In the genomic region with DNA sequence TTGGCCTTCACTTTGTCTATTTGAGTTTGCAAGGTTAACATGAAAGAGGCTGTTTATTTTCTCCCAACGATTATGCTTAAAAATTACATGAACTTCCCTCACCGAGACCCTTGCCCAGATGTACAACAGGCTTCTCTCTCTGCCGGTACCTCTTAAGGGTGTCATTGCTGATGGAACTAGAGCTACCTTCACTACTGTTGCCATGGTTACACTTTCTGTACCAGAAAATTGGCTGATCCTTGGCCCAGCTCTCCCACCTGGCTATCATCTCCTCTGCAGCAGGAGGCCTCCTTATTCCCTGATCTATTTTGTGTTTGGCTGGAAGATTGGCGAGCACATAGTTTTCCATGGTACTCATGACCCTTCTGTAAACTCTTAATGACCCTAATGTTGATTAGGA, we compare ENCODE assay signal across 28 cellular contexts. TPM values are rescaled to one million over a fixed set of nuclear protein-coding genes. Genes with fewer than 3 reads are reported as not detected.
DNase-seq lines count a peak whose midpoint lies in the region; ATAC-seq, FAIRE-seq and TF ChIP-seq lines count a peak whose summit lies in the region.
"Had no signal": no experiment of that assay in that cellular context is flagged by ENCODE, and none has a peak within 500 bp of the region (broad histone marks: within the 10 kb centered on the region; RNA-seq: fewer than 3 reads in every experiment).

No MANE protein-coding gene starts in this region.

- H3K27ac ChIP-seq in mammary epithelial cell (ENCODE audit: insufficient read depth, low read depth, low read length), result no peak overlapping the region
- H3K27ac ChIP-seq in K562 (ENCODE audit: extremely low read depth, low read depth, low read length), result no peak overlapping the region
- peak overlapping the region; percentile 14 for H3K27ac ChIP-seq in substantia nigra (ENCODE audit: low read depth, low read length, poor library complexity, severe bottlenecking)
- H3K27ac ChIP-seq: BLaER1, colonic mucosa, Peyer's patch, suprapubic skin, upper lobe of left lung had no signal

- H3K36me3 Mint-ChIP-seq in MCF 10A (ENCODE audit: insufficient read depth, unreplicated experiment), result no peaks in the 10 kb centered on the region
- H3K36me3 Mint-ChIP-seq in natural killer cell treated with Interleukin-12 subunit alpha and Interleukin-12 subunit beta and Interleukin-15 and Interleukin-18, amount 100 ng/mL, for 72 hours, result no peaks in the 10 kb centered on the region
- H3K36me3 Mint-ChIP-seq: stimulated activated naive B cell treated with anti-CD40 and anti-IgM and Interleukin-4, amounts not matched to agents 10 μg/mL and 1 μg/mL and 100 μg/mL, for 72 hours had no signal

- no peaks in the 10 kb centered on the region for H3K27me3 ChIP-seq in mammary epithelial cell (ENCODE audit: insufficient read depth, low read length)
- no peaks in the 10 kb centered on the region for H3K27me3 ChIP-seq in K562 (ENCODE audit: control insufficient read depth in 2 of 2, insufficient read depth in 2 of 2, low read length in 2 of 2)
- H3K27me3 ChIP-seq: BLaER1, colonic mucosa, Peyer's patch, suprapubic skin, upper lobe of left lung had no signal

- no peaks in the 10 kb centered on the region for H3K9me3 ChIP-seq in mammary epithelial cell (replicated peaks; ENCODE audit: insufficient read depth, low read length)
- no peaks in the 10 kb centered on the region for H3K9me3 ChIP-seq in K562 (replicated peaks; ENCODE audit: control insufficient read depth, insufficient read depth, low read depth, low read length)
- H3K9me3 ChIP-seq: colonic mucosa, Peyer's patch, suprapubic skin, upper lobe of left lung had no signal

- dilution Hi-C loops in mammary epithelial cell (cut with HindIII; ENCODE audit: low sequenced_read_pairs), result no loop called here

- H3K4me3 ChIP-seq in mammary epithelial cell (replicated peaks in 1 of 3; ENCODE audit: insufficient read depth in 1 of 3, low read depth in 2 of 3, low read length in 3 of 3) (no peak overlapping the region), K562 (no peak overlapping the region)
- H3K4me3 ChIP-seq: BLaER1, colonic mucosa, Peyer's patch, suprapubic skin, upper lobe of left lung had no signal

- in situ Hi-C loops in mammary epithelial cell (cut with MboI; ENCODE audit: low sequenced_read_pairs in 2 of 2) (no loop called here), K562 (cut with MboI) (no loop called here)

- no peaks in the 10 kb centered on the region for H3K4me1 ChIP-seq in mammary epithelial cell (ENCODE audit: insufficient read depth, low read length)
- H3K4me1 ChIP-seq in K562 (replicated peaks in 1 of 2; ENCODE audit: control insufficient read depth in 2 of 2, insufficient read depth in 2 of 2, low read length in 2 of 2), result peaks cover 0 to 32% of the 10 kb centered on the region in 2 experiments
- H3K4me1 ChIP-seq: colonic mucosa, Peyer's patch, suprapubic skin had no signal

- ATAC-seq in K562 (no peak), GM21786 (IDR thresholded peaks at IDR 0.05; ENCODE audit: unreplicated experiment) (no peak)
- ATAC-seq in natural killer cell treated with Interleukin-12 subunit alpha and Interleukin-12 subunit beta and Interleukin-15 and Interleukin-18, amount 100 ng/mL, for 72 hours, result no peak
- ATAC-seq: activated CD4-positive, alpha-beta T cell treated with anti-CD3 and anti-CD28 coated beads for 36 hours; activated CD8-positive, alpha-beta T cell treated with anti-CD3 and anti-CD28 coated beads for 36 hours; left lobe of liver; stimulated activated naive B cell treated with anti-CD40 and anti-IgM and Interleukin-4, amounts not matched to agents 10 μg/mL and 1 μg/mL and 100 μg/mL, for 72 hours had no signal

- H3K36me3 ChIP-seq in mammary epithelial cell (ENCODE audit: insufficient read depth, low read length) (no peaks in the 10 kb centered on the region), K562 (ENCODE audit: control insufficient read depth, insufficient read depth, low read length) (no peaks in the 10 kb centered on the region)
- H3K36me3 ChIP-seq: BLaER1, colonic mucosa, Peyer's patch, suprapubic skin, upper lobe of left lung had no signal

- H3K4me3 Mint-ChIP-seq in MCF 10A (ENCODE audit: unreplicated experiment), result no peak overlapping the region
- H3K4me3 Mint-ChIP-seq in natural killer cell treated with Interleukin-12 subunit alpha and Interleukin-12 subunit beta and Interleukin-15 and Interleukin-18, amount 100 ng/mL, for 72 hours, result no peak overlapping the region
- H3K4me3 Mint-ChIP-seq: activated CD4-positive, alpha-beta T cell treated with anti-CD3 and anti-CD28 coated beads for 36 hours; activated CD8-positive, alpha-beta T cell treated with anti-CD3 and anti-CD28 coated beads for 36 hours; stimulated activated naive B cell treated with anti-CD40 and anti-IgM and Interleukin-4, amounts not matched to agents 10 μg/mL and 1 μg/mL and 100 μg/mL, for 72 hours had no signal

- no peak overlapping the region for H3K27ac Mint-ChIP-seq in MCF 10A (ENCODE audit: low read depth, unreplicated experiment)
- H3K27ac Mint-ChIP-seq in natural killer cell treated with Interleukin-12 subunit alpha and Interleukin-12 subunit beta and Interleukin-15 and Interleukin-18, amount 100 ng/mL, for 72 hours, result no peak overlapping the region
- H3K27ac Mint-ChIP-seq: activated CD4-positive, alpha-beta T cell treated with anti-CD3 and anti-CD28 coated beads for 36 hours; activated CD8-positive, alpha-beta T cell treated with anti-CD3 and anti-CD28 coated beads for 36 hours; activated T-helper 2 cell treated with anti-CD3 and anti-CD28 coated beads, Interferon-gamma antibody, Interleukin-2, Interleukin-4, amounts not matched to agents 10 μg/mL and 5 μg/mL and 100 μg/mL, durations not matched to agents 14 hours and 24 hours and 36 hours; stimulated activated naive B cell treated with anti-CD40 and anti-IgM and Interleukin-4, amounts not matched to agents 10 μg/mL and 1 μg/mL and 100 μg/mL, for 72 hours had no signal

- H3K9ac ChIP-seq in mammary epithelial cell (ENCODE audit: insufficient read depth, low read length), result no peak overlapping the region
- H3K9ac ChIP-seq in K562 (ENCODE audit: insufficient read depth in 1 of 2, low read depth in 2 of 2, low read length in 2 of 2), result no peak overlapping the region
- H3K9ac ChIP-seq: BLaER1 had no signal

- CTCF ChIA-PET in mammary epithelial cell (lab: Charles Lee; ENCODE audit: low non-redundant PET) (no interaction called here), MCF 10A (lab: Yijun Ruan, JAX) (no interaction called here), K562 (lab: Yijun Ruan, JAX; ENCODE audit: low intra/inter-chr PET ratio) (no interaction called here)

- no peaks in the 10 kb centered on the region for H3K9me1 ChIP-seq in K562 (ENCODE audit: control insufficient read depth, insufficient read depth, low read length)

- no peak for TF ChIP-seq POLR2A in K562 (conservative IDR thresholded peaks at IDR 0.05)

- no peak for TF ChIP-seq RAD21 in K562 (CRISPR knock-in tag; conservative IDR thresholded peaks at IDR 0.05 in 1 of 2, IDR thresholded peaks at IDR 0.05 in 1 of 2)

- H3K4me2 ChIP-seq in mammary epithelial cell (ENCODE audit: insufficient read depth, low read depth, low read length) (no peak overlapping the region), K562 (ENCODE audit: insufficient read depth, low read length) (no peak overlapping the region)
- H3K4me2 ChIP-seq: BLaER1 had no signal

- H4K20me1 ChIP-seq in mammary epithelial cell (ENCODE audit: insufficient read depth, low read length) (no peaks in the 10 kb centered on the region), K562 (replicated peaks; ENCODE audit: control insufficient read depth, insufficient read depth, low read length) (no peaks in the 10 kb centered on the region)
- H4K20me1 ChIP-seq: BLaER1 had no signal

- H3K79me2 ChIP-seq in mammary epithelial cell (ENCODE audit: insufficient read depth, low read length), result no peaks in the 10 kb centered on the region
- H3K79me2 ChIP-seq in K562 (ENCODE audit: control insufficient read depth, insufficient read depth, low read length), result no peaks in the 10 kb centered on the region

- DNase-seq in mammary epithelial cell (no peak), MCF 10A (ENCODE audit: unreplicated experiment) (no peak), NCI-H1417 (lab: John Stamatoyannopoulos, UW) (peak in 2 of 3 experiments; percentile 40 to 66), K562 (ENCODE audit: extremely low read depth in 1 of 4, low spot score in 3 of 4) (no peak), substantia nigra (lab: John Stamatoyannopoulos, UW) (no peak)
- no peak for DNase-seq in natural killer cell treated with Interleukin-12 subunit alpha and Interleukin-12 subunit beta and Interleukin-15 and Interleukin-18, amount 100 ng/mL, for 72 hours (ENCODE audit: low spot score)
- DNase-seq: activated CD4-positive, alpha-beta T cell treated with anti-CD3 and anti-CD28 coated beads for 36 hours; activated CD8-positive, alpha-beta T cell treated with anti-CD3 and anti-CD28 coated beads for 36 hours; activated naive CD4-positive, alpha-beta T cell treated with anti-CD3 and anti-CD28 coated beads, Interleukin-2, amount 50 U/mL, for 16 hours; colonic mucosa; effector CD8-positive, alpha-beta T cell; mesenchymal stem cell; NCI-H2029 treated with DMSO at 0.1 percent for 48 hours; Peyer's patch; SHP77 treated with DMSO at 0.1 percent for 48 hours; small intestine; stimulated activated naive B cell treated with anti-CD40 and anti-IgM and Interleukin-4, amounts not matched to agents 10 μg/mL and 1 μg/mL and 100 μg/mL, for 72 hours; upper lobe of left lung had no signal

- BruUV-seq in mammary epithelial cell (replicated peaks; lab: Mats Ljungman, UMichigan), result no TSS peak
- BruUV-seq in MCF 10A (replicated peaks; lab: Mats Ljungman, UMichigan), result no TSS peak
- BruUV-seq in K562 (replicated peaks; lab: Mats Ljungman, UMichigan), result no TSS peak

- POLR2A ChIA-PET in MCF 10A (lab: Yijun Ruan, JAX), result no interaction called here
- POLR2A ChIA-PET in K562 (lab: Yijun Ruan, JAX), result interaction anchor here (1.4 kb wide), 1 partner anchor 13 kb away, joined by 4 read pairs; no protein-coding TSS in a partner anchor

- FAIRE-seq in K562 (lab: Jason Lieb, UNC), result no peak
- FAIRE-seq: H1, islet of Langerhans, small intestine had no signal

- no peaks in the 10 kb centered on the region for H3K9me3 Mint-ChIP-seq in MCF 10A (ENCODE audit: unreplicated experiment)
- H3K9me3 Mint-ChIP-seq in natural killer cell treated with Interleukin-12 subunit alpha and Interleukin-12 subunit beta and Interleukin-15 and Interleukin-18, amount 100 ng/mL, for 72 hours, result no peaks in the 10 kb centered on the region
- H3K9me3 Mint-ChIP-seq: activated CD8-positive, alpha-beta T cell treated with anti-CD3 and anti-CD28 coated beads for 36 hours; activated T-helper 2 cell treated with anti-CD3 and anti-CD28 coated beads, Interferon-gamma antibody, Interleukin-2, Interleukin-4, amounts not matched to agents 10 μg/mL and 5 μg/mL and 100 μg/mL, durations not matched to agents 14 hours and 24 hours and 36 hours; stimulated activated naive B cell treated with anti-CD40 and anti-IgM and Interleukin-4, amounts not matched to agents 10 μg/mL and 1 μg/mL and 100 μg/mL, for 72 hours had no signal

- intact Hi-C loops in mammary epithelial cell (cut with micrococcal nuclease), result no loop called here
- intact Hi-C loops in MCF 10A (cut with micrococcal nuclease), result no loop called here
- intact Hi-C loops in K562 (cut with micrococcal nuclease), result no loop called here

- TF ChIP-seq CTCF in mammary epithelial cell (conservative IDR thresholded peaks at IDR 0.05 in 1 of 2, IDR thresholded peaks at IDR 0.05 in 1 of 2; ENCODE audit: extremely low read depth in 1 of 2, insufficient read depth in 1 of 2, low read depth in 1 of 2, low read length in 2 of 2), result no peak
- TF ChIP-seq CTCF in MCF 10A (IDR thresholded peaks at IDR 0.05; ENCODE audit: unreplicated experiment), result no peak
- no peak for TF ChIP-seq CTCF in K562 (IDR thresholded peaks at IDR 0.05 in 2 of 3, conservative IDR thresholded peaks at IDR 0.05 in 1 of 3; ENCODE audit: insufficient read depth in 2 of 3, low read depth in 1 of 3, low read length in 3 of 3)

- H3K27me3 Mint-ChIP-seq in MCF 10A (ENCODE audit: insufficient read depth, unreplicated experiment), result no peaks in the 10 kb centered on the region
- H3K27me3 Mint-ChIP-seq in natural killer cell treated with Interleukin-12 subunit alpha and Interleukin-12 subunit beta and Interleukin-15 and Interleukin-18, amount 100 ng/mL, for 72 hours, result peaks cover 0 to 6% of the 10 kb centered on the region in 2 donors
- H3K27me3 Mint-ChIP-seq: activated CD8-positive, alpha-beta T cell treated with anti-CD3 and anti-CD28 coated beads for 36 hours had no signal

- H3K4me1 Mint-ChIP-seq in MCF 10A (ENCODE audit: insufficient read depth, unreplicated experiment), result no peaks in the 10 kb centered on the region
- peaks cover 10 to 11% of the 10 kb centered on the region in 2 donors for H3K4me1 Mint-ChIP-seq in natural killer cell treated with Interleukin-12 subunit alpha and Interleukin-12 subunit beta and Interleukin-15 and Interleukin-18, amount 100 ng/mL, for 72 hours (ENCODE audit: low read depth in 2 of 2)

- H2AFZ ChIP-seq in mammary epithelial cell (ENCODE audit: low read depth, low read length), result peak overlapping the region; percentile 5
- no peak overlapping the region for H2AFZ ChIP-seq in K562 (ENCODE audit: low read depth, low read length)

- WGBS in mammary epithelial cell (ENCODE audit: low coverage, missing lambda C conversion rate), result 83% methylated on average over 4 of the region's 4 CpGs
- 53% methylated on average over 4 of the region's 4 CpGs for WGBS in K562 (ENCODE audit: insufficient coverage, low coverage, missing lambda C conversion rate)

- TF ChIP-seq EP300 in K562 (IDR thresholded peaks at IDR 0.05; ENCODE audit: low read length), result no peak

RNA-seq across cellular contexts. Expression of a gene that starts 24.0 kb away (rescaled TPM):
- total RNA-seq in mammary epithelial cell, result not detected
- not detected for polyA plus RNA-seq in mammary epithelial cell
- polyA minus RNA-seq in mammary epithelial cell, result not detected
- not detected in 2 replicates for total RNA-seq in MCF 10A (2022)
- 0.42 TPM in 1 of 2 replicates, not detected in the other for total RNA-seq in K562 (2011; cell fraction: chromatin; rRNA removed; ENCODE audit: low replicate concordance)
- total RNA-seq in K562 (2011; cell fraction: nucleolus; rRNA removed), result 0.17 and 0.26 TPM in 2 replicates
- 0.15 and 0.92 TPM in 2 replicates for total RNA-seq in K562 (2011; cell fraction: nucleoplasm; rRNA removed)
- total RNA-seq in K562 (2014; rRNA removed), result 0.08 TPM in 1 of 2 replicates, not detected in the other
- total RNA-seq in K562 (2014; rRNA removed; fragmentation: Illumina TruSeq; extraction: Trizol), result 0.07 and 0.29 TPM in 2 replicates
- total RNA-seq in K562 (2015; rRNA removed; fragmentation: Illumina TruSeq; extraction: Trizol), result 0.15 and 0.33 TPM in 2 replicates
- 0.13 and 0.27 TPM in 2 replicates for total RNA-seq in K562 (2021)
- polyA plus RNA-seq in K562 (2011; rRNA removed), result 0.11 and 0.12 TPM in 2 replicates
- polyA plus RNA-seq in K562 (2011; cell fraction: cytosol; rRNA removed), result 0.16 TPM in 1 of 2 replicates, not detected in the other
- polyA plus RNA-seq in K562 (2011; cell fraction: nucleus; rRNA removed), result 0.14 and 0.36 TPM in 2 replicates
- polyA plus RNA-seq in K562 (2012), result 0.76 and 4.9 TPM in 2 replicates
- 0.09 and 0.14 TPM in 2 replicates for polyA plus RNA-seq in K562 (2014; fragmentation: Illumina TruSeq; extraction: Trizol)
- polyA plus RNA-seq in K562 (2014; fragmentation: Nextera tagmentation; extraction: Ambion mirVana), result under 1 TPM in 1 of 2 experiments, not detected in 1; 0.07 TPM
- polyA plus RNA-seq in K562 (2014; rRNA removed), result 0.35 and 0.41 TPM in 2 replicates
- 0.11 and 0.12 TPM in 2 replicates for polyA minus RNA-seq in K562 (2011; rRNA and poly(A)+ RNA removed)
- not detected in 2 replicates for polyA minus RNA-seq in K562 (2011; cell fraction: cytosol; rRNA and poly(A)+ RNA removed)
- polyA minus RNA-seq in K562 (2011; cell fraction: nucleus; rRNA and poly(A)+ RNA removed), result 0.13 and 0.22 TPM in 2 replicates
- total RNA-seq in natural killer cell treated with Interleukin-12 subunit alpha and Interleukin-12 subunit beta and Interleukin-15 and Interleukin-18, amount 100 ng/mL, for 72 hours, result 1 to 10 TPM in 1 of 2 donors, under 1 TPM in 1; 0.69 to 1.5 TPM
- total RNA-seq: H1, HT-29, NCI-H460 had no signal
- polyA plus RNA-seq: H1, neural cell had no signal

Comparison
In these comparisons a context has a peak if more than half of its experiments do, and no peak if none do; other contexts are left out.
1. DNase-seq: peak in NCI-H1417 (2 of 3); none in mammary epithelial cell (single experiment), MCF 10A (single experiment), K562 (0 of 4), substantia nigra (0 of 49) and natural killer cell treated with Interleukin-12 subunit alpha and Interleukin-12 subunit beta and Interleukin-15 and Interleukin-18, amount 100 ng/mL, for 72 hours (single experiment).